9 cellular contexts compared by ENCODE assay signal in the genomic region with DNA sequence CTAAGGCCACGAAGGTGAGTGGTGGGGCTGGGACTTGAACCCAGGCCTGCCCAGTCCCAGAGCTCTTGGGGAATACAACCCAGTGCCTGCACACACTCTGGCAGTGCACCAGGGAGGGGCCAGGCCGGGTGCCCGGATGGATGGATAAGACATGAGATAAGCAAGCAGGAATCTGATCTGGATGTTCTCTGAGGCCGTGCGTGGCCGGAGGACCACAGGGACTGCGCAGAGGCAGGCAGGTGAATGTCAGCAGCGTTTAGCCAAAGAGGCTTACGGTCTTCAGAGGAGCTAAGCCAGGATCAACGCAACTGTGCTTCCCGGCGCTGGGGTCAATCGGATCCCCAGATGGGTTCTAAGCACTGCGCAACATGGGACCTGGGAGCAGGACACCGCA. TPM values are rescaled to one million over a fixed set of nuclear protein-coding genes. Genes with fewer than 3 reads are reported as not detected.
DNase-seq lines count a peak whose midpoint lies in the region; ATAC-seq and TF ChIP-seq lines count a peak whose summit lies in the region.
"Had no signal": no experiment of that assay in that cellular context is flagged by ENCODE, and none has a peak within 500 bp of the region (broad histone marks: within the 10 kb centered on the region; RNA-seq: fewer than 3 reads in every experiment).

No MANE protein-coding gene starts in this region.

- CTCF ChIA-PET in Caco-2 (lab: Charles Lee) = interaction anchor here (0.5 to 0.6 kb wide), 2 partner anchors 194 to 214 kb away, joined by 3 read pairs; no protein-coding TSS in a partner anchor

- no peaks in the 10 kb centered on the region for H3K9me3 Mint-ChIP-seq in Caco-2 (ENCODE audit: unreplicated experiment)
- no peaks in the 10 kb centered on the region for H3K9me3 Mint-ChIP-seq in naive thymus-derived CD8-positive, alpha-beta T cell

- peaks cover 8% of the 10 kb centered on the region for H3K36me3 ChIP-seq in Caco-2 (ENCODE audit: control insufficient read depth, insufficient read depth, low read length)
- peaks cover 45% of the 10 kb centered on the region for H3K36me3 ChIP-seq in NT2/D1 (ENCODE audit: insufficient read depth, insufficient read length, low read length)
- peaks cover 2 to 12% of the 10 kb centered on the region in 2 donors for H3K36me3 ChIP-seq in duodenal mucosa (ENCODE audit: control insufficient read depth in 1 of 2, insufficient read depth in 2 of 2, low read length in 2 of 2)

- peak overlapping the region; percentile 93 for H3K27ac ChIP-seq in duodenal mucosa (ENCODE audit: low read depth, low read length)

- H3K4me3 Mint-ChIP-seq in Caco-2 (ENCODE audit: unreplicated experiment) = peak overlapping the region; percentile 89
- peak overlapping the region; percentile 73 to 94 (median 82) for H3K4me3 Mint-ChIP-seq in naive thymus-derived CD8-positive, alpha-beta T cell

- no peaks in the 10 kb centered on the region for H3K9me3 ChIP-seq in Caco-2
- H3K9me3 ChIP-seq in NT2/D1 (ENCODE audit: insufficient read depth, low read length) = no peaks in the 10 kb centered on the region
- no peaks in the 10 kb centered on the region for H3K9me3 ChIP-seq in duodenal mucosa (ENCODE audit: control insufficient read depth in 1 of 2, low read length in 2 of 2)

- no peaks in the 10 kb centered on the region for H3K27me3 ChIP-seq in Caco-2 (replicated peaks; ENCODE audit: control insufficient read depth, insufficient read depth, low read length)
- H3K27me3 ChIP-seq in NT2/D1 (ENCODE audit: insufficient read depth, insufficient read length) = no peaks in the 10 kb centered on the region
- H3K27me3 ChIP-seq in duodenal mucosa (ENCODE audit: control insufficient read depth in 1 of 2, insufficient read depth in 2 of 2, low read length in 2 of 2) = no peaks in the 10 kb centered on the region

- intact Hi-C loops in Caco-2 (cut with micrococcal nuclease; ENCODE audit: unreplicated experiment) = no loop called here
- intact Hi-C loops in sciatic nerve (cut with DNase I) = no loop called here

- peak overlapping the region; percentile 82 for H3K27ac Mint-ChIP-seq in Caco-2 (ENCODE audit: unreplicated experiment)
- H3K27ac Mint-ChIP-seq in naive thymus-derived CD8-positive, alpha-beta T cell = peak overlapping the region; percentile 51 to 96 (median 91)

- no peak for ATAC-seq in naive thymus-derived CD8-positive, alpha-beta T cell
- no peak for ATAC-seq in sciatic nerve
- ATAC-seq in GM18520 (IDR thresholded peaks at IDR 0.05; ENCODE audit: unreplicated experiment) = no peak
- ATAC-seq in GM18498 (IDR thresholded peaks at IDR 0.05; ENCODE audit: unreplicated experiment) = no peak
- no peak for ATAC-seq in HG03196 (IDR thresholded peaks at IDR 0.05; ENCODE audit: unreplicated experiment)

- H3K4me3 ChIP-seq in Caco-2 (ENCODE audit: low read depth, low read length) (peak overlapping the region; percentile 97), NT2/D1 (ENCODE audit: insufficient read length, low read depth) (peak overlapping the region; percentile 75), duodenal mucosa (ENCODE audit: low read depth in 1 of 2, low read length in 2 of 2) (peak overlapping the region; percentile 69 to 79)

- POLR2A ChIA-PET in Caco-2 (lab: Charles Lee) = interaction anchor here (0.5 to 0.6 kb wide), 2 partner anchors 21 to 22 kb away, joined by 3 to 8 read pairs; a partner anchor contains a TSS
- POLR2A ChIA-PET in naive thymus-derived CD8-positive, alpha-beta T cell (lab: Charles Lee) = interaction anchor here (4.4 kb wide), 1 partner anchor 20 kb away, joined by 76 read pairs; a partner anchor contains a TSS

- peaks cover 17% of the 10 kb centered on the region for H3K4me1 ChIP-seq in Caco-2
- H3K4me1 ChIP-seq in NT2/D1 (ENCODE audit: insufficient read depth, insufficient read length) = peaks cover 20% of the 10 kb centered on the region
- H3K4me1 ChIP-seq in duodenal mucosa (ENCODE audit: control insufficient read depth in 1 of 2, insufficient read depth in 2 of 2, low read length in 2 of 2) = peaks cover 43 to 48% of the 10 kb centered on the region in 2 donors

- peak overlapping the region; percentile 83 for H3K9ac ChIP-seq in NT2/D1 (ENCODE audit: insufficient read length, low read depth)
- peak overlapping the region; percentile 80 to 82 for H3K9ac ChIP-seq in duodenal mucosa (ENCODE audit: low read depth in 1 of 2, low read length in 2 of 2)

- DNase-seq in Caco-2 = no peak
- no peak for DNase-seq in NT2/D1 (ENCODE audit: low read depth, low spot score)
- DNase-seq in naive thymus-derived CD8-positive, alpha-beta T cell = no peak
- DNase-seq in sciatic nerve (ENCODE audit: low spot score) = no peak

- H3K4me1 Mint-ChIP-seq in Caco-2 (ENCODE audit: low read depth, unreplicated experiment) = peaks cover 17% of the 10 kb centered on the region
- peaks cover 16 to 58% (median 44%) of the 10 kb centered on the region in 4 donors for H3K4me1 Mint-ChIP-seq in naive thymus-derived CD8-positive, alpha-beta T cell

- no peaks in the 10 kb centered on the region for H3K27me3 Mint-ChIP-seq in Caco-2 (ENCODE audit: insufficient read depth, unreplicated experiment)
- no peaks in the 10 kb centered on the region for H3K27me3 Mint-ChIP-seq in naive thymus-derived CD8-positive, alpha-beta T cell

- no peak for TF ChIP-seq CTCF in Caco-2 (IDR thresholded peaks at IDR 0.05; ENCODE audit: insufficient read depth in 1 of 2, low read depth in 1 of 2, low read length in 1 of 2, severe bottlenecking in 1 of 2, unreplicated experiment in 1 of 2)

- peaks cover 53% of the 10 kb centered on the region for H3K36me3 Mint-ChIP-seq in Caco-2 (ENCODE audit: insufficient read depth, unreplicated experiment)
- no peaks in the 10 kb centered on the region for H3K36me3 Mint-ChIP-seq in naive thymus-derived CD8-positive, alpha-beta T cell

- BruUV-seq in Caco-2 (replicated peaks; lab: Mats Ljungman, UMichigan) = no TSS peak

RNA-seq across cellular contexts. Expression of a gene that starts 1.5 kb away (rescaled TPM):
- 58.1 and 60.0 TPM in 2 replicates for total RNA-seq in Caco-2 (2022)
- 10 to 100 TPM; 29.3 to 29.4 TPM for total RNA-seq in naive thymus-derived CD8-positive, alpha-beta T cell
- 1 to 10 TPM in 2 of 3 donors, under 1 TPM in 1; 0.49 to 1.9 (median 1.2) TPM for polyA plus RNA-seq in naive thymus-derived CD8-positive, alpha-beta T cell
- total RNA-seq in sciatic nerve = 24.6 TPM

RNA-seq across cellular contexts. Expression of a gene that starts 21.5 kb away (rescaled TPM):
- total RNA-seq in Caco-2 (2022) = 92.2 and 95.6 TPM in 2 replicates
- 10 to 100 TPM; 42.2 to 49.4 TPM for total RNA-seq in naive thymus-derived CD8-positive, alpha-beta T cell
- polyA plus RNA-seq in naive thymus-derived CD8-positive, alpha-beta T cell = 10 to 100 TPM; 12.9 to 26.9 (median 19.2) TPM
- total RNA-seq in sciatic nerve = 32.5 TPM

RNA-seq across cellular contexts. Expression of a gene that starts 56.2 kb away (rescaled TPM):
- not detected in 2 replicates for total RNA-seq in Caco-2 (2022)
- total RNA-seq in naive thymus-derived CD8-positive, alpha-beta T cell = not detected
- polyA plus RNA-seq in naive thymus-derived CD8-positive, alpha-beta T cell = not detected
- total RNA-seq in sciatic nerve = not detected
- total RNA-seq: T-helper 1 cell treated with Interleukin-12 subunit alpha and Interleukin-12 subunit beta and Interleukin-4 antibody, amounts not matched to agents 30 ng/mL and 1 ng/mL, for 36 hours had no signal
